ENCODE assay signal across 8 cellular contexts in genomic region chr9:95822583-95823431, GRCh38. TPM values are rescaled to one million over a fixed set of nuclear protein-coding genes. Genes with fewer than 3 reads are reported as not detected.
DNase-seq lines count a peak whose midpoint lies in the region; ATAC-seq, FAIRE-seq and TF ChIP-seq lines count a peak whose summit lies in the region.

No MANE protein-coding gene starts in this region.

- H3K4me3 Mint-ChIP-seq in activated CD8-positive, alpha-beta T cell treated with anti-CD3 and anti-CD28 coated beads, Interleukin-2, amount 10 ng/mL, durations not matched to agents 7 days and 5 days, result peak overlapping the region; percentile 9
- H3K4me3 Mint-ChIP-seq in natural killer cell treated with Interleukin-12 subunit alpha and Interleukin-12 subunit beta and Interleukin-15 and Interleukin-18, amount 100 ng/mL, for 72 hours, result peak overlapping the region; percentile 82

- peak; percentile 78 for DNase-seq in AG10803 (ENCODE audit: low read depth)
- peak; percentile 46 for DNase-seq in GM19239 (ENCODE audit: insufficient read length, low spot score)
- DNase-seq in activated CD8-positive, alpha-beta T cell treated with anti-CD3 and anti-CD28 coated beads, Interleukin-2, amount 10 ng/mL, durations not matched to agents 7 days and 5 days, result peak; percentile 72
- peak; percentile 79 for DNase-seq in natural killer cell treated with Interleukin-12 subunit alpha and Interleukin-12 subunit beta and Interleukin-15 and Interleukin-18, amount 100 ng/mL, for 72 hours (ENCODE audit: low spot score)
- DNase-seq in vagina (ENCODE audit: extremely low spot score in 2 of 2), result no peak
- no peak for DNase-seq in NCI-H69 (lab: John Stamatoyannopoulos, UW)
- DNase-seq in iPS-NIHi7 (ENCODE audit: extremely low spot score), result no peak

- TF ChIP-seq CTCF in AG10803 (conservative IDR thresholded peaks at IDR 0.05; ENCODE audit: low read length) (no peak), vagina (IDR thresholded peaks at IDR 0.05) (no peak)

- no peaks in the 10 kb centered on the region for H3K9me3 Mint-ChIP-seq in activated CD8-positive, alpha-beta T cell treated with anti-CD3 and anti-CD28 coated beads, Interleukin-2, amount 10 ng/mL, durations not matched to agents 7 days and 5 days (ENCODE audit: insufficient read depth)
- H3K9me3 Mint-ChIP-seq in natural killer cell treated with Interleukin-12 subunit alpha and Interleukin-12 subunit beta and Interleukin-15 and Interleukin-18, amount 100 ng/mL, for 72 hours, result peaks cover 3% of the 10 kb centered on the region

- CTCF ChIA-PET in activated CD8-positive, alpha-beta T cell treated with anti-CD3 and anti-CD28 coated beads, Interleukin-2, amount 10 ng/mL, durations not matched to agents 7 days and 5 days (lab: Charles Lee), result interaction anchor here (0.7 to 1.4 kb wide), 5 partner anchors 8 to 95 kb away, joined by 3 to 4 read pairs (median 3); no protein-coding TSS in a partner anchor

- H3K27me3 Mint-ChIP-seq in activated CD8-positive, alpha-beta T cell treated with anti-CD3 and anti-CD28 coated beads, Interleukin-2, amount 10 ng/mL, durations not matched to agents 7 days and 5 days (ENCODE audit: low read depth), result peaks cover 57% of the 10 kb centered on the region
- peaks cover 0 to 10% of the 10 kb centered on the region in 2 donors for H3K27me3 Mint-ChIP-seq in natural killer cell treated with Interleukin-12 subunit alpha and Interleukin-12 subunit beta and Interleukin-15 and Interleukin-18, amount 100 ng/mL, for 72 hours

- H3K9me3 ChIP-seq in vagina, result no peaks in the 10 kb centered on the region

- H3K27ac Mint-ChIP-seq in activated CD8-positive, alpha-beta T cell treated with anti-CD3 and anti-CD28 coated beads, Interleukin-2, amount 10 ng/mL, durations not matched to agents 7 days and 5 days, result peak overlapping the region; percentile 51
- peak overlapping the region; percentile 66 to 87 for H3K27ac Mint-ChIP-seq in natural killer cell treated with Interleukin-12 subunit alpha and Interleukin-12 subunit beta and Interleukin-15 and Interleukin-18, amount 100 ng/mL, for 72 hours

- no peak overlapping the region for H3K27ac ChIP-seq in vagina

- POLR2A ChIA-PET in activated CD8-positive, alpha-beta T cell treated with anti-CD3 and anti-CD28 coated beads, Interleukin-2, amount 10 ng/mL, durations not matched to agents 7 days and 5 days (lab: Charles Lee), result interaction anchor here (0.7 to 2.0 kb wide), 3 partner anchors 29 to 187 kb away, joined by 3 to 10 read pairs (median 3); partner anchors contain the start of gene ERCC6L2

- H3K4me3 ChIP-seq in AG10803 (ENCODE audit: low read length), result no peak overlapping the region
- no peak overlapping the region for H3K4me3 ChIP-seq in vagina

- peak; percentile 77 for ATAC-seq in HG03135 (IDR thresholded peaks at IDR 0.05; ENCODE audit: unreplicated experiment)
- peak; percentile 83 for ATAC-seq in activated CD8-positive, alpha-beta T cell treated with anti-CD3 and anti-CD28 coated beads, Interleukin-2, amount 10 ng/mL, durations not matched to agents 7 days and 5 days
- ATAC-seq in natural killer cell treated with Interleukin-12 subunit alpha and Interleukin-12 subunit beta and Interleukin-15 and Interleukin-18, amount 100 ng/mL, for 72 hours, result peak; percentile 95

- H3K4me1 ChIP-seq in vagina, result peaks cover 13% of the 10 kb centered on the region

- TF ChIP-seq POLR2A in vagina (IDR thresholded peaks at IDR 0.05), result no peak

- H3K36me3 ChIP-seq in vagina, result no peaks in the 10 kb centered on the region

- intact Hi-C loops in vagina (cut with DNase I), result no loop called here

- peaks cover 6% of the 10 kb centered on the region for H3K36me3 Mint-ChIP-seq in activated CD8-positive, alpha-beta T cell treated with anti-CD3 and anti-CD28 coated beads, Interleukin-2, amount 10 ng/mL, durations not matched to agents 7 days and 5 days (ENCODE audit: low read depth)
- peaks cover 5% of the 10 kb centered on the region for H3K36me3 Mint-ChIP-seq in natural killer cell treated with Interleukin-12 subunit alpha and Interleukin-12 subunit beta and Interleukin-15 and Interleukin-18, amount 100 ng/mL, for 72 hours

- peaks cover 41% of the 10 kb centered on the region for H3K4me1 Mint-ChIP-seq in activated CD8-positive, alpha-beta T cell treated with anti-CD3 and anti-CD28 coated beads, Interleukin-2, amount 10 ng/mL, durations not matched to agents 7 days and 5 days (ENCODE audit: low read depth)
- peaks cover 37 to 47% of the 10 kb centered on the region in 2 donors for H3K4me1 Mint-ChIP-seq in natural killer cell treated with Interleukin-12 subunit alpha and Interleukin-12 subunit beta and Interleukin-15 and Interleukin-18, amount 100 ng/mL, for 72 hours (ENCODE audit: low read depth in 2 of 2)

- FAIRE-seq in GM19239 (lab: Jason Lieb, UNC), result peak; percentile 91

- H3K27me3 ChIP-seq in vagina, result no peaks in the 10 kb centered on the region

RNA-seq across cellular contexts. Expression of gene ERCC6L2, which starts 52.7 kb away (rescaled TPM):
- total RNA-seq in activated CD8-positive, alpha-beta T cell treated with anti-CD3 and anti-CD28 coated beads, Interleukin-2, amount 10 ng/mL, durations not matched to agents 7 days and 5 days, result 10 to 100 TPM; 32.2 to 33.1 TPM
- total RNA-seq in natural killer cell treated with Interleukin-12 subunit alpha and Interleukin-12 subunit beta and Interleukin-15 and Interleukin-18, amount 100 ng/mL, for 72 hours, result 10 to 100 TPM; 25.2 to 30.4 TPM
- total RNA-seq in vagina, result 59.2 TPM

Comparison
In these comparisons a context has a peak if more than half of its experiments do, and no peak if none do; other contexts are left out.
1. DNase-seq: peak in AG10803 (single experiment), GM19239 (single experiment), activated CD8-positive, alpha-beta T cell treated with anti-CD3 and anti-CD28 coated beads, Interleukin-2, amount 10 ng/mL, durations not matched to agents 7 days and 5 days (single experiment) and natural killer cell treated with Interleukin-12 subunit alpha and Interleukin-12 subunit beta and Interleukin-15 and Interleukin-18, amount 100 ng/mL, for 72 hours (single experiment); none in vagina (0 of 2), NCI-H69 (single experiment) and iPS-NIHi7 (single experiment).
2. Peak in every context shown above with its lines, with median percentiles within 50 percentile points of each other: ATAC-seq.